In the genomic region with DNA sequence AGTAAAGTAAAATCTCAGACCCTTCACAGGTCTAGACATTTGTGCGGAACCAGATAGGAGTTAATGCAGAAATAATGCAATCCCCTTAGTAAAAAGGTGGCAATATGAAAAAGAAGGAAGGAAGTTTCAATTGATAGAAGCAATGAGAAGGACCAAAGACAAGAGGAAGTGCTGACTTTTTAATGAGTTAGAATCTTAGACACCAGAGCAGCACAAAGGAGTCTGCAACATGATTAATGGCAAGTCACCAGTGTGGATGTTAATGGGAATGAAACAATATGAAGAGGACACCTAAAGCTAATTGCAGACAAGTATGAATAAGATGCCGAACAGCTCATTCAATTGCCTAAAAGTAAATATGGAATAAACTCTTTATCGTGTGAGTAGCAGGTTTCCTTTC, we compare ENCODE assay signal across 20 cellular contexts. TPM values are rescaled to one million over a fixed set of nuclear protein-coding genes. Genes with fewer than 3 reads are reported as not detected.
DNase-seq lines count a peak whose midpoint lies in the region; ATAC-seq, FAIRE-seq and TF ChIP-seq lines count a peak whose summit lies in the region.
"Had no signal": no experiment of that assay in that cellular context is flagged by ENCODE, and none has a peak within 500 bp of the region (broad histone marks: within the 10 kb centered on the region; RNA-seq: fewer than 3 reads in every experiment).

No MANE protein-coding gene starts in this region.

- H3K36me3 ChIP-seq in A673 (ENCODE audit: insufficient read depth, low read length, poor library complexity, severe bottlenecking) (no peaks in the 10 kb centered on the region), HEK293 (ENCODE audit: control insufficient read depth in 2 of 2, insufficient read depth in 1 of 2, low read length in 2 of 2) (no peaks in the 10 kb centered on the region), K562 (ENCODE audit: control insufficient read depth, insufficient read depth, low read length) (no peaks in the 10 kb centered on the region)

- no TSS peak for BruUV-seq in A673 (replicated peaks; lab: Mats Ljungman, UMichigan)
- no TSS peak for BruUV-seq in K562 (replicated peaks; lab: Mats Ljungman, UMichigan)

- intact Hi-C loops in A673 (cut with micrococcal nuclease; ENCODE audit: unreplicated experiment) = no loop called here
- intact Hi-C loops in K562 (cut with micrococcal nuclease) = no loop called here

- H3K79me2 ChIP-seq in K562 (ENCODE audit: control insufficient read depth, insufficient read depth, low read length) = no peaks in the 10 kb centered on the region

- peaks cover 8% of the 10 kb centered on the region for H3K4me1 Mint-ChIP-seq in stimulated activated memory B cell treated with anti-CD40 and anti-IgM and Interleukin-4, amounts not matched to agents 10 μg/mL and 1 μg/mL and 100 μg/mL, for 72 hours

- no peak for TF ChIP-seq POLR2A in K562 (conservative IDR thresholded peaks at IDR 0.05)

- H3K36me3 Mint-ChIP-seq in stimulated activated memory B cell treated with anti-CD40 and anti-IgM and Interleukin-4, amounts not matched to agents 10 μg/mL and 1 μg/mL and 100 μg/mL, for 72 hours = no peaks in the 10 kb centered on the region

- H3K9me3 Mint-ChIP-seq in stimulated activated memory B cell treated with anti-CD40 and anti-IgM and Interleukin-4, amounts not matched to agents 10 μg/mL and 1 μg/mL and 100 μg/mL, for 72 hours = no peaks in the 10 kb centered on the region

- WGBS in K562 (ENCODE audit: insufficient coverage, low coverage, missing lambda C conversion rate) = 58% methylated on average over 3 of the region's 3 CpGs

- in situ Hi-C loops in K562 (cut with MboI) = no loop called here

- TF ChIP-seq CTCF in A673 (conservative IDR thresholded peaks at IDR 0.05; ENCODE audit: low read depth, low read length) (no peak), HEK293 (tag by site-specific recombination; IDR thresholded peaks at IDR 0.05) (no peak), K562 (IDR thresholded peaks at IDR 0.05 in 2 of 3, conservative IDR thresholded peaks at IDR 0.05 in 1 of 3; ENCODE audit: insufficient read depth in 2 of 3, low read depth in 1 of 3, low read length in 3 of 3) (no peak)

- CTCF ChIA-PET in A673 (lab: Charles Lee) = no interaction called here
- CTCF ChIA-PET in HEK293 (lab: Yijun Ruan, JAX) = no interaction called here
- CTCF ChIA-PET in K562 (lab: Yijun Ruan, JAX; ENCODE audit: low intra/inter-chr PET ratio) = no interaction called here

- POLR2A ChIA-PET in A673 (lab: Charles Lee; ENCODE audit: low non-redundant PET) = no interaction called here
- POLR2A ChIA-PET in HEK293 (lab: Yijun Ruan, JAX) = no interaction called here
- POLR2A ChIA-PET in K562 (lab: Yijun Ruan, JAX) = no interaction called here

- H4K20me1 ChIP-seq in K562 (replicated peaks; ENCODE audit: control insufficient read depth, insufficient read depth, low read length) = no peaks in the 10 kb centered on the region

- H3K4me2 ChIP-seq in K562 (ENCODE audit: insufficient read depth, low read length) = no peak overlapping the region

- H3K27me3 ChIP-seq in A673 (replicated peaks; ENCODE audit: insufficient read depth, low read depth, low read length, poor library complexity) (no peaks in the 10 kb centered on the region), K562 (ENCODE audit: control insufficient read depth in 2 of 2, insufficient read depth in 2 of 2, low read length in 2 of 2) (no peaks in the 10 kb centered on the region)

- no peak overlapping the region for H3K4me3 Mint-ChIP-seq in stimulated activated memory B cell treated with anti-CD40 and anti-IgM and Interleukin-4, amounts not matched to agents 10 μg/mL and 1 μg/mL and 100 μg/mL, for 72 hours

- H3K9me3 ChIP-seq in A673 (ENCODE audit: low read depth, low read length, poor library complexity, severe bottlenecking) (peaks cover 7% of the 10 kb centered on the region), HEK293 (ENCODE audit: control insufficient read depth, insufficient read depth, low read depth, low read length) (no peaks in the 10 kb centered on the region), K562 (replicated peaks; ENCODE audit: control insufficient read depth, insufficient read depth, low read depth, low read length) (no peaks in the 10 kb centered on the region)

- H2AFZ ChIP-seq in K562 (ENCODE audit: low read depth, low read length) = no peak overlapping the region
- H2AFZ ChIP-seq: GM23248 had no signal

- no peak for TF ChIP-seq EP300 in K562 (IDR thresholded peaks at IDR 0.05; ENCODE audit: low read length)

- no peak overlapping the region for H3K27ac Mint-ChIP-seq in stimulated activated memory B cell treated with anti-CD40 and anti-IgM and Interleukin-4, amounts not matched to agents 10 μg/mL and 1 μg/mL and 100 μg/mL, for 72 hours

- H3K27ac ChIP-seq in A673 (ENCODE audit: low read depth, low read length, poor library complexity, severe bottlenecking) (no peak overlapping the region), HEK293 (ENCODE audit: extremely low read depth, low read depth, low read length) (no peak overlapping the region), K562 (ENCODE audit: extremely low read depth, low read depth, low read length) (no peak overlapping the region)
- H3K27ac ChIP-seq: GM23248, psoas muscle had no signal

- DNase-seq in A673 (ENCODE audit: low spot score) = peak; percentile 63
- DNase-seq in NOMO-1 treated with DMSO at 0.1 percent for 48 hours (lab: John Stamatoyannopoulos, UW; ENCODE audit: unreplicated experiment) = peak; percentile 94
- DNase-seq in K562 (ENCODE audit: extremely low read depth in 1 of 4, low spot score in 3 of 4) = no peak
- no peak for DNase-seq in GM19239 (ENCODE audit: insufficient read length, low spot score)
- no peak for DNase-seq in NCI-H446 treated with DMSO at 0.1 percent for 48 hours (lab: John Stamatoyannopoulos, UW)
- DNase-seq: activated CD4-positive, CD25-positive, alpha-beta regulatory T cell treated with anti-CD3 and anti-CD28 coated beads, Interleukin-2, amount 50 U/mL, for 72 hours; activated naive CD4-positive, alpha-beta T cell; activated T-cell treated with anti-CD3 and anti-CD28 coated beads, Interleukin-2, amount 50 U/mL, for 1 hour; GM23248; NCI-H1436; NCI-H774; psoas muscle; T-helper 9 cell had no signal

- H3K4me1 ChIP-seq in A673 (ENCODE audit: insufficient read depth, low read length, poor library complexity, severe bottlenecking) = peaks cover 41% of the 10 kb centered on the region
- no peaks in the 10 kb centered on the region for H3K4me1 ChIP-seq in HEK293 (ENCODE audit: control insufficient read depth, insufficient read depth, low read length)
- no peaks in the 10 kb centered on the region for H3K4me1 ChIP-seq in K562 (replicated peaks in 1 of 2; ENCODE audit: control insufficient read depth in 2 of 2, insufficient read depth in 2 of 2, low read length in 2 of 2)

- no peaks in the 10 kb centered on the region for H3K27me3 Mint-ChIP-seq in stimulated activated memory B cell treated with anti-CD40 and anti-IgM and Interleukin-4, amounts not matched to agents 10 μg/mL and 1 μg/mL and 100 μg/mL, for 72 hours

- no peak for TF ChIP-seq RAD21 in K562 (CRISPR knock-in tag; conservative IDR thresholded peaks at IDR 0.05 in 1 of 2, IDR thresholded peaks at IDR 0.05 in 1 of 2)

- H3K9me1 ChIP-seq in K562 (ENCODE audit: control insufficient read depth, insufficient read depth, low read length) = no peaks in the 10 kb centered on the region

- no peak for FAIRE-seq in K562 (lab: Jason Lieb, UNC)
- FAIRE-seq in GM19239 (lab: Jason Lieb, UNC) = no peak
- FAIRE-seq: colon, HTR-8/SVneo, keratinocyte had no signal

- ATAC-seq in K562 (no peak), GM21786 (IDR thresholded peaks at IDR 0.05; ENCODE audit: unreplicated experiment) (no peak)
- no peak for ATAC-seq in stimulated activated memory B cell treated with anti-CD40 and anti-IgM and Interleukin-4, amounts not matched to agents 10 μg/mL and 1 μg/mL and 100 μg/mL, for 72 hours
- ATAC-seq: psoas muscle, SK-N-SH treated with all-trans-retinoic acid at 6 μM for 48 hours had no signal

- H3K9ac ChIP-seq in K562 (ENCODE audit: insufficient read depth in 1 of 2, low read depth in 2 of 2, low read length in 2 of 2) = no peak overlapping the region
- H3K9ac ChIP-seq: GM23248 had no signal

- H3K4me3 ChIP-seq in A673 (ENCODE audit: low read depth, low read length, poor library complexity, severe bottlenecking) (no peak overlapping the region), HEK293 (ENCODE audit: low read depth, low read length) (no peak overlapping the region), K562 (no peak overlapping the region)
- H3K4me3 ChIP-seq: GM23248, psoas muscle had no signal

TF ChIP-seq in HEK293, 187 proteins besides CTCF, POLR2A, EP300 and RAD21:
- TF ChIP-seq ZBTB17 (tag by site-specific recombination; IDR thresholded peaks at IDR 0.05) (peak; percentile 30; the same call in 1 of the 2 replicates), ZNF621 (tag by site-specific recombination; IDR thresholded peaks at IDR 0.05) (no peak)

TF ChIP-seq in K562, 482 proteins besides CTCF, POLR2A, EP300 and RAD21 (continues in another document):
- TF ChIP-seq, protein P1, sequence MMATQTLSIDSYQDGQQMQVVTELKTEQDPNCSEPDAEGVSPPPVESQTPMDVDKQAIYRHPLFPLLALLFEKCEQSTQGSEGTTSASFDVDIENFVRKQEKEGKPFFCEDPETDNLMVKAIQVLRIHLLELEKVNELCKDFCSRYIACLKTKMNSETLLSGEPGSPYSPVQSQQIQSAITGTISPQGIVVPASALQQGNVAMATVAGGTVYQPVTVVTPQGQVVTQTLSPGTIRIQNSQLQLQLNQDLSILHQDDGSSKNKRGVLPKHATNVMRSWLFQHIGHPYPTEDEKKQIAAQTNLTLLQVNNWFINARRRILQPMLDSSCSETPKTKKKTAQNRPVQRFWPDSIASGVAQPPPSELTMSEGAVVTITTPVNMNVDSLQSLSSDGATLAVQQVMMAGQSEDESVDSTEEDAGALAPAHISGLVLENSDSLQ (IDR thresholded peaks at IDR 0.05) = peak; percentile 42; the same call in 1 of the 2 replicates

RNA-seq across cellular contexts. Expression of gene MEGF9, which starts 50.9 kb away (rescaled TPM):
- total RNA-seq in A673 (2021) (11.5 and 12.2 TPM in 2 replicates), K562 (2014; rRNA removed) (3.3 and 3.7 TPM in 2 replicates), K562 (2014; rRNA removed; fragmentation: Illumina TruSeq; extraction: Trizol) (5.7 and 5.8 TPM in 2 replicates), K562 (2015; rRNA removed; fragmentation: Illumina TruSeq; extraction: Trizol) (4.3 TPM in 2 replicates), K562 (2021) (5.2 TPM in 2 replicates)
- total RNA-seq in K562 (2011; cell fraction: chromatin; rRNA removed; ENCODE audit: low replicate concordance) = 2.3 and 4.4 TPM in 2 replicates
- total RNA-seq in K562 (2011; cell fraction: nucleolus; rRNA removed) = 2.2 and 3.2 TPM in 2 replicates
- total RNA-seq in K562 (2011; cell fraction: nucleoplasm; rRNA removed) = 5.2 and 10.3 TPM in 2 replicates
- polyA plus RNA-seq in K562 (2011; rRNA removed) (2.5 and 3.8 TPM in 2 replicates), K562 (2014; fragmentation: Illumina TruSeq; extraction: Trizol) (5.6 and 6.2 TPM in 2 replicates), K562 (2014; fragmentation: Nextera tagmentation; extraction: Ambion mirVana) (1 to 10 TPM; 2.1 to 2.3 TPM), K562 (2014; rRNA removed) (3.5 TPM in 2 replicates)
- 1.4 and 1.9 TPM in 2 replicates for polyA plus RNA-seq in K562 (2011; cell fraction: cytosol; rRNA removed)
- 0.86 and 0.88 TPM in 2 replicates for polyA plus RNA-seq in K562 (2011; cell fraction: nucleus; rRNA removed)
- polyA plus RNA-seq in K562 (2012) = 4.4 and 5.3 TPM in 2 replicates
- polyA minus RNA-seq in K562 (2011; rRNA and poly(A)+ RNA removed) = 4.6 and 5.8 TPM in 2 replicates
- 3.9 and 4.0 TPM in 2 replicates for polyA minus RNA-seq in K562 (2011; cell fraction: cytosol; rRNA and poly(A)+ RNA removed)
- 0.81 and 1.1 TPM in 2 replicates for polyA minus RNA-seq in K562 (2011; cell fraction: nucleus; rRNA and poly(A)+ RNA removed)

Comparison
In these comparisons a context has a peak if more than half of its experiments do, and no peak if none do; other contexts are left out.
1. DNase-seq: peak in A673 (single experiment) and NOMO-1 treated with DMSO at 0.1 percent for 48 hours (single experiment); none in K562 (0 of 4), GM19239 (single experiment) and NCI-H446 treated with DMSO at 0.1 percent for 48 hours (single experiment).